9 cellular contexts compared by ENCODE assay signal in the genomic region with DNA sequence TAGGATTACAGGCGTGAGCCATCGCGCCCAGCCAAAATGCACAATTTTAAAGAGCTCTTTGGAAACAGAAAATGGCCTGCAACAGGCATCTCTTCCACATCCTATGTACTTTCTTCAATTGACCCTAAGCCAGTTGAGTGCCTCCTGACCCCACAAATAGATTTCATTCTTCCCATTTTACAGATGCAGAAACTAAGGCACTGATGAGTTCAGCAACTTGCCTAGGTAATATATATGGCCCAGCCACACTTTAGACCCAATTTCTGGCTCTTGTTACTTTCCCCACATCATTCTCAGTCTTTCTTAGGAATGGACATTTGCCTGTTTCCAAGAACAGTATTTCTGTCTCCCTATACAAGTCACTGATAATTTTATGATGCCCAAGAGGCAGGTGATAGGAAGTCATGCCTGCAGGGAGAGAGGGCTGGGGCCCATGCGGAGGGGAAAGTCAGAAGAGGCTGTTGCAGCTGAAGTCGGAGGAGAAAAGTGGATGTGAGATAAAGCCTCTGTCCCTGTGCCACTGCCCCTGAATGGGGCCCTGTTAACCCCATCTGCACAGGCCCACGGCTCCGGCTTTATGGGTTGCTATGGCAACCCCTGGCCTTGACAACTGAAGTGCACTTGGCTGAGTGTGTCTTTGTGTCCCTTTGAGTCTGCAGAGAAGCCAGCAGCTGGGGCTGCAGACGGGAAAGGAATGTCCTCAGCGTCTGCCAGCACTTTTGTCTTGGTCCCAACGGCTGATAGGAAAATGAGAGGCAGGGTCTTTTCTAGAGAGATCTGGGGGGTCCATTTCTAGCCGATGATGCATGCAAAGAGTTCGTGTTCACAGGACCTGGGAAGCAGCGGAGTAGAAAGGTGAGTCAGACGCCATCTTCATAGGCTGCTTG. TPM values are rescaled to one million over a fixed set of nuclear protein-coding genes. Genes with fewer than 3 reads are reported as not detected.
DNase-seq lines count a peak whose midpoint lies in the region; ATAC-seq, FAIRE-seq and TF ChIP-seq lines count a peak whose summit lies in the region.
"Had no signal": no experiment of that assay in that cellular context is flagged by ENCODE, and none has a peak within 500 bp of the region (broad histone marks: within the 10 kb centered on the region; RNA-seq: fewer than 3 reads in every experiment).

No MANE protein-coding gene starts in this region.

- H4K91ac ChIP-seq in H1 (replicated peaks; ENCODE audit: insufficient read length, low read length): no peak overlapping the region

- CTCF ChIA-PET in H1 (lab: Charles Lee; ENCODE audit: partially characterized antibody): interaction anchor here (1.0 to 1.4 kb wide), 3 partner anchors 58 to 184 kb away, joined by 3 to 4 read pairs (median 3); no protein-coding TSS in a partner anchor

- no peaks in the 10 kb centered on the region for H3K23me2 ChIP-seq in H1 (ENCODE audit: low read depth, low read length)

- H3K56ac ChIP-seq in H1 (replicated peaks; ENCODE audit: insufficient read length, low read depth, low read length): no peak overlapping the region

- H2AFZ ChIP-seq in H1 (ENCODE audit: low read length): no peak overlapping the region

- H3K14ac ChIP-seq in H1 (ENCODE audit: insufficient read length): no peak overlapping the region

- TF ChIP-seq CTCF in H1 (IDR thresholded peaks at IDR 0.05; ENCODE audit: control extremely low read depth in 1 of 3, insufficient read depth in 1 of 3, low read depth in 1 of 3, low read length in 3 of 3): no peak

- TF ChIP-seq POLR2A in H1 (IDR thresholded peaks at IDR 0.05; ENCODE audit: control extremely low read depth in 1 of 2, low read depth in 2 of 2, low read length in 2 of 2): no peak

- POLR2A ChIA-PET in H1 (lab: Charles Lee; ENCODE audit: partially characterized antibody): interaction anchor here (1.2 to 1.5 kb wide), 2 partner anchors 30 to 63 kb away, joined by 3 to 4 read pairs; no protein-coding TSS in a partner anchor

- no peak for TF ChIP-seq EP300 in H1 (IDR thresholded peaks at IDR 0.05; ENCODE audit: borderline replicate concordance in 1 of 2, low read depth in 2 of 2, low read length in 2 of 2)

- no peak overlapping the region for H3K23ac ChIP-seq in H1 (ENCODE audit: insufficient read length)

- H2BK12ac ChIP-seq in H1 (ENCODE audit: low read depth, low read length): no peak overlapping the region

- no peak overlapping the region for H4K8ac ChIP-seq in H1 (ENCODE audit: extremely low read depth, insufficient read depth, low read length)

- no peak overlapping the region for H3K9ac ChIP-seq in H1 (replicated peaks in 1 of 4; ENCODE audit: extremely low read depth in 1 of 4, low read depth in 3 of 4, low read length in 3 of 4)

- no peak overlapping the region for H2BK15ac ChIP-seq in H1 (ENCODE audit: low read length)

- H3K36me3 ChIP-seq in H7 (replicated peaks; ENCODE audit: control insufficient read depth, insufficient read depth, low read length) (no peaks in the 10 kb centered on the region), H1 (ENCODE audit: control insufficient read depth in 2 of 4, insufficient read depth in 4 of 4, low read length in 3 of 4) (no peaks in the 10 kb centered on the region)
- H3K36me3 ChIP-seq: lower lobe of right lung had no signal

- no peak overlapping the region for H2BK120ac ChIP-seq in H1 (replicated peaks; ENCODE audit: low read depth, low read length)

- DNase-seq in H7: peak; percentile 64
- peak; percentile 88 for DNase-seq in NCI-H345 treated with DMSO at 0.1 percent for 48 hours (lab: John Stamatoyannopoulos, UW; ENCODE audit: unreplicated experiment)
- DNase-seq in H1 (ENCODE audit: low read depth in 1 of 2, low spot score in 2 of 2): peak in 1 of 2 experiments; percentile 59
- peak; percentile 47 for DNase-seq in pons (ENCODE audit: low spot score)
- no peak for DNase-seq in stimulated activated CD4-positive, alpha-beta T cell treated with anti-CD3 and anti-CD28 coated beads, Interleukin-1b, Interleukin-23, amount 100 ng/mL, for 48 hours
- no peak for DNase-seq in GM19238 (ENCODE audit: insufficient read length, low spot score)
- DNase-seq in GF-D8 (lab: John Stamatoyannopoulos, UW): no peak
- DNase-seq: lower lobe of right lung had no signal

- no peaks in the 10 kb centered on the region for H3K9me3 ChIP-seq in H1 (ENCODE audit: insufficient read depth in 2 of 2, low read depth in 1 of 2, low read length in 1 of 2)

- H4K5ac ChIP-seq in H1 (ENCODE audit: insufficient read length, low read depth, low read length): no peak overlapping the region

- H2BK20ac ChIP-seq in H1 (ENCODE audit: low read length): no peak overlapping the region

- H3K27ac ChIP-seq in H1 (ENCODE audit: low read depth, low read length): no peak overlapping the region
- H3K27ac ChIP-seq: lower lobe of right lung had no signal

- no peak overlapping the region for H2BK5ac ChIP-seq in H1 (ENCODE audit: low read depth, low read length)

- no peak overlapping the region for H2AK5ac ChIP-seq in H1 (ENCODE audit: low read depth, low read length)

- no peaks in the 10 kb centered on the region for H3K79me2 ChIP-seq in H1 (ENCODE audit: control insufficient read depth in 1 of 2, insufficient read depth in 2 of 2, low read length in 2 of 2)

- no peak for TF ChIP-seq RAD21 in H1 (IDR thresholded peaks at IDR 0.05 in 1 of 2, conservative IDR thresholded peaks at IDR 0.05 in 1 of 2; ENCODE audit: low read depth in 2 of 2, low read length in 2 of 2)

- H3K4me3 ChIP-seq in H7 (ENCODE audit: insufficient read depth, low read depth, low read length) (no peak overlapping the region), H1 (ENCODE audit: extremely low read depth in 1 of 4, insufficient read depth in 2 of 4, low read depth in 3 of 4, low read length in 4 of 4) (no peak overlapping the region)
- H3K4me3 ChIP-seq: lower lobe of right lung had no signal

- 77% methylated on average over 14 of the region's 14 CpGs; no CpG with 5 or more reads in 1 of the 2 experiments for WGBS in H1 (ENCODE audit: extremely low coverage in 1 of 2, insufficient coverage in 1 of 2, insufficient read length in 1 of 2, insufficient replicate concordance in 2 of 2, low coverage in 1 of 2, low lambda C conversion rate in 2 of 2, missing lambda C conversion rate in 1 of 2), 2 experiments

- no peak overlapping the region for H3K4me2 ChIP-seq in H1 (ENCODE audit: insufficient read depth in 1 of 2, low read depth in 2 of 2, low read length in 2 of 2)

- H3K27me3 ChIP-seq in H7 (ENCODE audit: control insufficient read depth, insufficient read depth, low read length) (no peaks in the 10 kb centered on the region), H1 (replicated peaks in 1 of 4; ENCODE audit: control insufficient read depth in 3 of 4, extremely low read depth in 1 of 4, insufficient read depth in 3 of 4, low read length in 3 of 4) (no peaks in the 10 kb centered on the region)

- H3K4me1 ChIP-seq in H1 (replicated peaks in 1 of 4; ENCODE audit: control insufficient read depth in 3 of 4, insufficient read depth in 4 of 4, low read length in 3 of 4): peaks cover 0 to 16% (median 7%) of the 10 kb centered on the region in 4 experiments; a peak in 6 of 7 replicates
- H3K4me1 ChIP-seq: lower lobe of right lung had no signal

- no peak for ATAC-seq in HG03095 (IDR thresholded peaks at IDR 0.05; ENCODE audit: unreplicated experiment)
- ATAC-seq: lower lobe of right lung had no signal

- no peak overlapping the region for H3K18ac ChIP-seq in H1 (ENCODE audit: extremely low read depth, low read length)

- no peak for FAIRE-seq in H1 (lab: Jason Lieb, UNC)

- no peak overlapping the region for H3K4ac ChIP-seq in H1 (replicated peaks; ENCODE audit: insufficient read length, low read depth, low read length)

- no peaks in the 10 kb centered on the region for H3K79me1 ChIP-seq in H1 (ENCODE audit: low read depth, low read length)

- no peaks in the 10 kb centered on the region for H4K20me1 ChIP-seq in H1 (replicated peaks in 1 of 2; ENCODE audit: control insufficient read depth in 1 of 2, insufficient read depth in 2 of 2, low read length in 2 of 2)

TF ChIP-seq in H1, 55 proteins besides CTCF, POLR2A, EP300 and RAD21:
- TF ChIP-seq ASH2L (IDR thresholded peaks at IDR 0.05; ENCODE audit: low read length) (peak; percentile 28), SIN3A (conservative IDR thresholded peaks at IDR 0.05 in 1 of 2, IDR thresholded peaks at IDR 0.05 in 1 of 2; ENCODE audit: low read depth in 1 of 2, low read length in 2 of 2) (peak; percentile 64 to 75; a peak in 2 of 4 replicates), HDAC2 (IDR thresholded peaks at IDR 0.05; ENCODE audit: borderline replicate concordance in 1 of 2, low read depth in 2 of 2, low read length in 2 of 2) (no peak)

RNA-seq across cellular contexts. Expression of a gene that starts 45.9 kb away (rescaled TPM):
- total RNA-seq in H7 (2014; rRNA removed; shearing (Covaris generic)): 1.8 and 3.1 TPM in 2 replicates
- 8.4 and 8.9 TPM in 2 replicates for total RNA-seq in H1 (2021; fragmentation: NEBNext Ultra II Directional; extraction: Animal tissue kit (Norgen Biotek cat#: 25700))
- 6.4 and 6.9 TPM in 2 replicates for polyA plus RNA-seq in H1 (2011; rRNA removed)
- 6.9 TPM for polyA plus RNA-seq in H1 (2011; cell fraction: cytosol; rRNA removed)
- 8.7 TPM for polyA plus RNA-seq in H1 (2011; cell fraction: nucleus; rRNA removed)
- 6.1 to 7.6 TPM (median 6.4 TPM) in 4 replicates for polyA plus RNA-seq in H1 (2012, experiment 1 of 2)
- 1.9 TPM for polyA plus RNA-seq in H1 (2012, experiment 2 of 2)
- 4.4 TPM for polyA plus RNA-seq in H1 (2013, experiment 1 of 2)
- 4.5 TPM for polyA plus RNA-seq in H1 (2013, experiment 2 of 2)
- 7.2 and 7.5 TPM in 2 replicates for polyA minus RNA-seq in H1 (2011; rRNA and poly(A)+ RNA removed)
- polyA minus RNA-seq in H1 (2011; cell fraction: cytosol; rRNA and poly(A)+ RNA removed): 4.3 TPM
- polyA minus RNA-seq in H1 (2011; cell fraction: nucleus; rRNA and poly(A)+ RNA removed): 7.7 TPM

Comparison
In these comparisons a context has a peak if more than half of its experiments do, and no peak if none do; other contexts are left out.
1. DNase-seq: peak in H7 (single experiment), NCI-H345 treated with DMSO at 0.1 percent for 48 hours (single experiment) and pons (single experiment); none in stimulated activated CD4-positive, alpha-beta T cell treated with anti-CD3 and anti-CD28 coated beads, Interleukin-1b, Interleukin-23, amount 100 ng/mL, for 48 hours (single experiment), GM19238 (single experiment) and GF-D8 (single experiment).